ENCODE assay signal across 8 cellular contexts in the genomic region with DNA sequence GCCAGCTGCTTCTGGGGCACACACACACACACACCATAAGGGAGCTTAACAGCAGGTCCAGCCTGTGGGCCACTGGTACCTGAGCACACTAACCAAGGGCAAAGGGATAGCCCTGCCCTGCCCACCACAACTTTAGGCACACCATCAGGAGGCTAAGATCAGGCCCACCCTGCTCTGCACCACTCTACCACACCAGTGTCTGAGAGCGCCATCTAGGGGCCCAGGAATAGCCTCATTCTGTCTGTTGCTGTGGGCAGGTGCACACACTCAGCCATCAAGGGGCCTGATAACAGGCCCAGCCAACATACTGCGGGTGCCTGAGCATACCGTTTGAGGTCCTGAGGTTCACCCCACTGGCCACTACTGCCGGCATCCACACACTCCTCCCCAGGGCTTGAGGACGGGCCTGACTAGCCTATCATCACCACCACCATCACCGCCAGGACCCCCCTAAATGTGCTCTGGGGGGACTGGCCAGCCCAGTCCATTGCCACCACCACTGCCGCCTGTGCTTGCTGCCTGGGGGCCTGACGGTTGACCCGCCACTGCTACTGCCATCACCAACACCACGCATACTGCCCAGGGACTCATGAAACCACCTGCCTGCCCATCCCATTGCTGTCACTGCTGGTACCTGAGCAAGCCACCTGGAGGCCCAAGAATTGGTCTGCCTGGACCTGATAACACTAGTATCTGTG. TPM values are rescaled to one million over a fixed set of nuclear protein-coding genes. Genes with fewer than 3 reads are reported as not detected.
DNase-seq lines count a peak whose midpoint lies in the region; TF ChIP-seq lines count a peak whose summit lies in the region.

No MANE protein-coding gene starts in this region.

- H2BK5ac ChIP-seq in mesenchymal stem cell (ENCODE audit: low read depth, low read length, poor library complexity, severe bottlenecking) = no peak overlapping the region

- H3K9me3 ChIP-seq in mesenchymal stem cell (ENCODE audit: control insufficient read depth, low read length) (no peaks in the 10 kb centered on the region), tibial nerve (no peaks in the 10 kb centered on the region)

- no peak overlapping the region for H3K14ac ChIP-seq in mesenchymal stem cell (ENCODE audit: low read length in 2 of 2)

- no peak for TF ChIP-seq POLR2A in tibial nerve (IDR thresholded peaks at IDR 0.05)

- H3K36me3 ChIP-seq in mesenchymal stem cell (ENCODE audit: control insufficient read depth in 1 of 2, insufficient read depth in 2 of 2, low read depth in 1 of 2, low read length in 2 of 2) = peaks cover 4 to 19% of the 10 kb centered on the region in 2 experiments
- H3K36me3 ChIP-seq in tibial nerve = peaks cover 0 to 28% (median 0%) of the 10 kb centered on the region in 3 donors

- H3K9me3 Mint-ChIP-seq in activated naive CD8-positive, alpha-beta T cell treated with anti-CD3 and anti-CD28 coated beads for 36 hours = peaks cover 3% of the 10 kb centered on the region

- peaks cover 21% of the 10 kb centered on the region for H3K36me3 Mint-ChIP-seq in activated naive CD8-positive, alpha-beta T cell treated with anti-CD3 and anti-CD28 coated beads for 36 hours

- no peak overlapping the region for H2BK15ac ChIP-seq in mesenchymal stem cell (ENCODE audit: low read depth, poor library complexity, severe bottlenecking)

- H2AK5ac ChIP-seq in mesenchymal stem cell (ENCODE audit: low read length, severe bottlenecking) = no peak overlapping the region

- H2AFZ ChIP-seq in mesenchymal stem cell (ENCODE audit: low read depth, low read length) = no peak overlapping the region

- H3K4me1 ChIP-seq in mesenchymal stem cell (ENCODE audit: control insufficient read depth, insufficient read depth, low read depth, low read length) = no peaks in the 10 kb centered on the region
- no peaks in the 10 kb centered on the region for H3K4me1 ChIP-seq in tibial nerve

- H3K4me3 ChIP-seq in mesenchymal stem cell (ENCODE audit: insufficient read depth in 1 of 2, low read depth in 1 of 2, low read length in 2 of 2) (no peak overlapping the region), tibial nerve (no peak overlapping the region)

- H3K79me1 ChIP-seq in mesenchymal stem cell (replicated peaks; ENCODE audit: low read length, poor library complexity, severe bottlenecking) = peaks cover 37% of the 10 kb centered on the region

- peak overlapping the region; percentile 18 for H4K91ac ChIP-seq in mesenchymal stem cell (ENCODE audit: low read length)

- no peak overlapping the region for H3K27ac ChIP-seq in mesenchymal stem cell (ENCODE audit: low read length, poor library complexity, severe bottlenecking)
- H3K27ac ChIP-seq in tibial nerve = no peak overlapping the region

- H3K4me2 ChIP-seq in mesenchymal stem cell (ENCODE audit: low read length, poor library complexity, severe bottlenecking) = no peak overlapping the region

- no peak overlapping the region for H4K8ac ChIP-seq in mesenchymal stem cell (ENCODE audit: low read length)

- peaks cover 23% of the 10 kb centered on the region for H3K4me1 Mint-ChIP-seq in activated naive CD8-positive, alpha-beta T cell treated with anti-CD3 and anti-CD28 coated beads for 36 hours

- WGBS in mesenchymal stem cell = 95% methylated on average over 10 of the region's 10 CpGs
- WGBS in tibial nerve, 2 donors = 93 to 97% methylated on average over 10 of the region's 10 CpGs

- H3K9ac ChIP-seq in mesenchymal stem cell (ENCODE audit: low read length) = no peak overlapping the region

- no peak overlapping the region for H2BK12ac ChIP-seq in mesenchymal stem cell (ENCODE audit: low read length in 2 of 2)

- no peak for TF ChIP-seq CTCF in tibial nerve (IDR thresholded peaks at IDR 0.05)

- TF ChIP-seq EP300 in tibial nerve (IDR thresholded peaks at IDR 0.05) = no peak

- H3K27me3 Mint-ChIP-seq in activated naive CD8-positive, alpha-beta T cell treated with anti-CD3 and anti-CD28 coated beads for 36 hours = no peaks in the 10 kb centered on the region

- H3K23ac ChIP-seq in mesenchymal stem cell (ENCODE audit: low read length in 2 of 2) = no peak overlapping the region

- H3K27me3 ChIP-seq in mesenchymal stem cell (ENCODE audit: control insufficient read depth in 1 of 2, insufficient read depth in 1 of 2, low read length in 2 of 2) = no peaks in the 10 kb centered on the region
- no peaks in the 10 kb centered on the region for H3K27me3 ChIP-seq in tibial nerve

- no peak overlapping the region for H3K4ac ChIP-seq in mesenchymal stem cell (ENCODE audit: low read depth in 1 of 2, low read length in 2 of 2)

- no peak overlapping the region for H3K4me3 Mint-ChIP-seq in activated naive CD8-positive, alpha-beta T cell treated with anti-CD3 and anti-CD28 coated beads for 36 hours

- DNase-seq in activated gamma-delta T cell treated with Interleukin-2 at 50 U/mL for 16 hours (peak; percentile 27), activated gamma-delta T cell (lab: John Stamatoyannopoulos, UW) (no peak), RPMI8226 (peak; percentile 65), mesenchymal stem cell (peak; percentile 17), NCI-H2029 treated with DMSO at 0.1 percent for 48 hours (lab: John Stamatoyannopoulos, UW) (no peak), tibial nerve (ENCODE audit: low spot score in 2 of 2) (no peak), AG08396 (ENCODE audit: low spot score) (no peak)
- DNase-seq in activated naive CD8-positive, alpha-beta T cell treated with anti-CD3 and anti-CD28 coated beads for 36 hours = peak; percentile 66

- H3K18ac ChIP-seq in mesenchymal stem cell (ENCODE audit: low read depth in 1 of 2, low read length in 2 of 2) = no peak overlapping the region

- no peak overlapping the region for H2BK120ac ChIP-seq in mesenchymal stem cell (ENCODE audit: low read depth, low read length)

- H3K27ac Mint-ChIP-seq in activated naive CD8-positive, alpha-beta T cell treated with anti-CD3 and anti-CD28 coated beads for 36 hours = no peak overlapping the region

RNA-seq across cellular contexts. Expression of a gene that starts 31.3 kb away (rescaled TPM):
- total RNA-seq in activated naive CD8-positive, alpha-beta T cell treated with anti-CD3 and anti-CD28 coated beads for 36 hours = 10 to 100 TPM; 35.7 to 36.7 TPM
- 18.1 TPM for polyA plus RNA-seq in mesenchymal stem cell (2013, experiment 1 of 2)
- polyA plus RNA-seq in mesenchymal stem cell (2013, experiment 2 of 2) = 19.1 TPM
- total RNA-seq in tibial nerve = 10 to 100 TPM; 28.8 to 44.7 (median 32.6) TPM

RNA-seq across cellular contexts. Expression of a gene that starts 31.4 kb away (rescaled TPM):
- total RNA-seq in activated naive CD8-positive, alpha-beta T cell treated with anti-CD3 and anti-CD28 coated beads for 36 hours = 10 to 100 TPM; 15.2 to 18.9 TPM
- 8.6 TPM for polyA plus RNA-seq in mesenchymal stem cell (2013, experiment 1 of 2)
- polyA plus RNA-seq in mesenchymal stem cell (2013, experiment 2 of 2) = 8.7 TPM
- 10 to 100 TPM in 3 of 4 donors, 1 to 10 TPM in 1; 9.2 to 25.1 (median 13.0) TPM for total RNA-seq in tibial nerve

Comparison
In these comparisons a context has a peak if more than half of its experiments do, and no peak if none do; other contexts are left out.
1. DNase-seq: peak in activated gamma-delta T cell treated with Interleukin-2 at 50 U/mL for 16 hours (single experiment), RPMI8226 (single experiment), activated naive CD8-positive, alpha-beta T cell treated with anti-CD3 and anti-CD28 coated beads for 36 hours (single experiment) and mesenchymal stem cell (single experiment); none in activated gamma-delta T cell (single experiment), NCI-H2029 treated with DMSO at 0.1 percent for 48 hours (single experiment), tibial nerve (0 of 2) and AG08396 (single experiment).